Comparison of ENCODE assay signal across 10 cellular contexts in the genomic region with DNA sequence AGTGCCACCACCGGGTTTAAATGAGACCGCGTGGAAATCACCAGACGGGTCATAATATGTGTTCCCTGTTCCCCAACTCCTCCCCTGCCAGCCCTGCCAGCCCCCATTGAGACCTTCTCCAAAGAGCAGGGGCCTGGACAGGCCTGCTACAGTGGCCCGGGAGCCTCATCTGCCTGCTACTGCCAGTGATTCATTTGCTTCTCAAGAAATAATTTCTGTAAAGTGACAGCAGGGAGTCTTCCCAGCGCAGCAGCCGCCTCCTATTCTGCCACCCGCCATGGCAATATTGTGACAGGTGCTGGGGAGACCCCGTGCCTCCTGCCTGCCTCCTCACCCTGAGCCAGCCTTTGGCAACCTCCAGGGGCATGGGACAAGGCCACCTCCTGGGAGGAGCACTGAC. TPM values are rescaled to one million over a fixed set of nuclear protein-coding genes. Genes with fewer than 3 reads are reported as not detected.
DNase-seq lines count a peak whose midpoint lies in the region; ATAC-seq and TF ChIP-seq lines count a peak whose summit lies in the region.
"Had no signal": no experiment of that assay in that cellular context is flagged by ENCODE, and none has a peak within 500 bp of the region (broad histone marks: within the 10 kb centered on the region; RNA-seq: fewer than 3 reads in every experiment).

No MANE protein-coding gene starts in this region.

- H3K27ac ChIP-seq in suprapubic skin, result peak overlapping the region; percentile 95

- 62% methylated on average over 9 of the region's 9 CpGs for WGBS in suprapubic skin

- peak overlapping the region; percentile 42 for H3K9ac ChIP-seq in adipocyte (ENCODE audit: low read length)

- H3K36me3 Mint-ChIP-seq in activated CD4-positive, alpha-beta T cell treated with anti-CD3 and anti-CD28 coated beads, Interleukin-2, amount 10 ng/mL, durations not matched to agents 24 days and 14 days (ENCODE audit: low read depth), result peaks cover 10% of the 10 kb centered on the region
- peaks cover 3% of the 10 kb centered on the region for H3K36me3 Mint-ChIP-seq in memory B cell

- H3K9me3 ChIP-seq in adipocyte (ENCODE audit: control insufficient read depth, low read length) (no peaks in the 10 kb centered on the region), suprapubic skin (no peaks in the 10 kb centered on the region)

- no peak for TF ChIP-seq CTCF in suprapubic skin (IDR thresholded peaks at IDR 0.05)

- peaks cover 54% of the 10 kb centered on the region for H3K4me1 ChIP-seq in adipocyte (ENCODE audit: control insufficient read depth, insufficient read depth, low read length)
- peaks cover 95% of the 10 kb centered on the region for H3K4me1 ChIP-seq in suprapubic skin

- H3K9me3 Mint-ChIP-seq in activated CD4-positive, alpha-beta T cell treated with anti-CD3 and anti-CD28 coated beads, Interleukin-2, amount 10 ng/mL, durations not matched to agents 24 days and 14 days, result no peaks in the 10 kb centered on the region
- H3K9me3 Mint-ChIP-seq in memory B cell, result no peaks in the 10 kb centered on the region
- H3K9me3 Mint-ChIP-seq: activated naive CD4-positive, alpha-beta T cell treated with anti-CD3 and anti-CD28 coated beads, Interleukin-2, amount 10 ng/mL, durations not matched to agents 7 days and 5 days had no signal

- ATAC-seq in memory B cell (ENCODE audit: low read depth) (no peak), GM21786 (IDR thresholded peaks at IDR 0.05; ENCODE audit: unreplicated experiment) (no peak)

- no peaks in the 10 kb centered on the region for H3K27me3 ChIP-seq in adipocyte (replicated peaks; ENCODE audit: control insufficient read depth, insufficient read depth, low read length)
- no peaks in the 10 kb centered on the region for H3K27me3 ChIP-seq in suprapubic skin

- no peak for TF ChIP-seq EP300 in suprapubic skin (IDR thresholded peaks at IDR 0.05)

- H3K27ac Mint-ChIP-seq in activated CD4-positive, alpha-beta T cell treated with anti-CD3 and anti-CD28 coated beads, Interleukin-2, amount 10 ng/mL, durations not matched to agents 24 days and 14 days, result peak overlapping the region; percentile 70
- peak overlapping the region; percentile 100 for H3K27ac Mint-ChIP-seq in memory B cell

- H3K4me3 Mint-ChIP-seq in activated CD4-positive, alpha-beta T cell treated with anti-CD3 and anti-CD28 coated beads, Interleukin-2, amount 10 ng/mL, durations not matched to agents 24 days and 14 days, result no peak overlapping the region
- no peak overlapping the region for H3K4me3 Mint-ChIP-seq in memory B cell
- H3K4me3 Mint-ChIP-seq: activated naive CD4-positive, alpha-beta T cell treated with anti-CD3 and anti-CD28 coated beads, Interleukin-2, amount 10 ng/mL, durations not matched to agents 7 days and 5 days had no signal

- intact Hi-C loops in activated CD4-positive, alpha-beta T cell treated with anti-CD3 and anti-CD28 coated beads, Interleukin-2, amount 10 ng/mL, durations not matched to agents 24 days and 14 days (cut with micrococcal nuclease), result no loop called here

- H3K4me3 ChIP-seq in adipocyte (ENCODE audit: low read length) (no peak overlapping the region), suprapubic skin (peak overlapping the region; percentile 7)

- H3K4me1 Mint-ChIP-seq in activated CD4-positive, alpha-beta T cell treated with anti-CD3 and anti-CD28 coated beads, Interleukin-2, amount 10 ng/mL, durations not matched to agents 24 days and 14 days, result peaks cover 75% of the 10 kb centered on the region
- peaks cover 49% of the 10 kb centered on the region for H3K4me1 Mint-ChIP-seq in memory B cell

- H3K36me3 ChIP-seq in adipocyte (ENCODE audit: control insufficient read depth, insufficient read depth, low read length, severe bottlenecking) (no peaks in the 10 kb centered on the region), suprapubic skin (no peaks in the 10 kb centered on the region)

- no peaks in the 10 kb centered on the region for H3K27me3 Mint-ChIP-seq in activated CD4-positive, alpha-beta T cell treated with anti-CD3 and anti-CD28 coated beads, Interleukin-2, amount 10 ng/mL, durations not matched to agents 24 days and 14 days
- no peaks in the 10 kb centered on the region for H3K27me3 Mint-ChIP-seq in memory B cell

- DNase-seq in activated CD4-positive, alpha-beta T cell treated with anti-CD3 and anti-CD28 coated beads, Interleukin-2, amount 10 ng/mL, durations not matched to agents 24 days and 14 days, result no peak
- DNase-seq in activated CD4-positive, alpha-beta T cell treated with anti-CD3 and anti-CD28 coated beads, Interleukin-2, amount 50 U/mL, for 48 hours, result no peak
- DNase-seq in adipocyte (ENCODE audit: low read depth), result no peak
- DNase-seq in memory B cell (ENCODE audit: low spot score in 2 of 2), result no peak
- DNase-seq in suprapubic skin (ENCODE audit: low spot score in 2 of 2), result no peak
- DNase-seq in globus pallidus (ENCODE audit: low spot score), result no peak
- DNase-seq in activated CD4-positive, CD25-positive, alpha-beta regulatory T cell treated with anti-CD3 and anti-CD28 coated beads, Interleukin-2, amount 50 U/mL, for 72 hours, result no peak
- DNase-seq: activated naive CD4-positive, alpha-beta T cell treated with anti-CD3 and anti-CD28 coated beads, Interleukin-2, amount 10 ng/mL, durations not matched to agents 7 days and 5 days; NCI-H1048 had no signal

- no peak for TF ChIP-seq POLR2A in suprapubic skin (IDR thresholded peaks at IDR 0.05)

RNA-seq across cellular contexts. Expression of a gene that starts 8.9 kb away (rescaled TPM):
- 32.3 and 36.8 TPM in 2 replicates for total RNA-seq in activated CD4-positive, alpha-beta T cell treated with anti-CD3 and anti-CD28 coated beads, Interleukin-2, amount 10 ng/mL, durations not matched to agents 24 days and 14 days
- total RNA-seq in suprapubic skin, result 100 to 1,000 TPM; 327 to 569 (median 449) TPM

RNA-seq across cellular contexts. Expression of a gene that starts 45.2 kb away (rescaled TPM):
- 2.8 and 5.2 TPM in 2 replicates for total RNA-seq in activated CD4-positive, alpha-beta T cell treated with anti-CD3 and anti-CD28 coated beads, Interleukin-2, amount 10 ng/mL, durations not matched to agents 24 days and 14 days
- 10 to 100 TPM; 25.0 to 33.0 (median 29.6) TPM for total RNA-seq in suprapubic skin
